8 cellular contexts compared by ENCODE assay signal in the genomic region with DNA sequence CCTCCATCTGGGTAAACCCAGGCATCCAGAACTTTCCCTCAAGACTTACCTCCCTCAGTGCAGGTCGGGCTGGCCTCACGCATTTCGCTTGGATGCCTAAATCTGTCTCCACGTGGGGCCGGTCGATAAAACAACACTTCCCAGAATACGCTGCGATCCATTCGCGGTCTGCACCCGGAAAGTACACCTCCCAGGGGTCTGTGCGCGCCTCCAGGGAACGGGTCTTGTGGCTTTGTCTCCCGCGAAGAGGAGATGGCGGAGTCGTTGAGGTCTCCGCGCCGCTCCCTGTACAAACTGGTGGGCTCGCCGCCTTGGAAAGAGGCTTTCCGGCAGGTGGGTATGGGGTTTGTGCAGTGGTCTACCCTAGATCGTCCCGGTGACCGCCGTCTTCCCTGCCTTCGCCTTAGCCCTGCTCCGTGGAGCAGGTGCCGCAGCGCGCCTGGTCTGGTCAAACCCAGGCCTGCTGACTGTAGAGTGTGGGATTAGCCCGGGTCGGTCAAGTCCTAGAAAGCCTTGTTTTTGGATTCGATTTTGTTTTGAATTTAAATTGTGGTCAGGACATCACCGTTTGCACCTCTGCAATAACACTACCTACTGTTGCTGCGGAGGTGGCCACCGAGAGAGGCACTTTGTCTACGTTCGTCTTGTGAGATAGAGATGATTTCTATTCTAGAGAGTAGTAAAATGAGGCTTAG. TPM values are rescaled to one million over a fixed set of nuclear protein-coding genes. Genes with fewer than 3 reads are reported as not detected.
DNase-seq lines count a peak whose midpoint lies in the region; ATAC-seq and TF ChIP-seq lines count a peak whose summit lies in the region.

A gene with protein sequence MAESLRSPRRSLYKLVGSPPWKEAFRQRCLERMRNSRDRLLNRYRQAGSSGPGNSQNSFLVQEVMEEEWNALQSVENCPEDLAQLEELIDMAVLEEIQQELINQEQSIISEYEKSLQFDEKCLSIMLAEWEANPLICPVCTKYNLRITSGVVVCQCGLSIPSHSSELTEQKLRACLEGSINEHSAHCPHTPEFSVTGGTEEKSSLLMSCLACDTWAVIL (plus strand): TSS at position 224 of the 695 bp plus-strand sequence. CDS start 29 bp downstream, at position 253.

- H3K27me3 ChIP-seq in SU-DHL-6 (ENCODE audit: low read length) (no peaks in the 10 kb centered on the region), adipocyte (replicated peaks; ENCODE audit: control insufficient read depth, insufficient read depth, low read length) (no peaks in the 10 kb centered on the region), uterus (no peaks in the 10 kb centered on the region)

- TF ChIP-seq CTCF in GM12865 (IDR thresholded peaks at IDR 0.05; ENCODE audit: insufficient read depth, low read depth, low read length, missing control alignments) (no peak), SU-DHL-6 (IDR thresholded peaks at IDR 0.05; ENCODE audit: insufficient read depth, low read length, poor library complexity, severe bottlenecking) (no peak), uterus (IDR thresholded peaks at IDR 0.05) (peak in 1 of 4 experiments; percentile 15)

- H3K9me2 ChIP-seq in SU-DHL-6 (replicated peaks; ENCODE audit: insufficient read depth, low read length) = no peaks in the 10 kb centered on the region

- H3K9ac ChIP-seq in SU-DHL-6 (ENCODE audit: low read length) (peak within 1 kb of the TSS; percentile 91), adipocyte (ENCODE audit: low read length) (peak within 1 kb of the TSS; percentile 92)

- H3K27ac ChIP-seq in SU-DHL-6 (ENCODE audit: low read depth, low read length) (peak within 1 kb of the TSS; percentile 90), uterus (peak within 1 kb of the TSS; percentile 92)

- peak within 1 kb of the TSS; percentile 68 for H2AFZ ChIP-seq in SU-DHL-6 (ENCODE audit: low read depth, low read length, severe bottlenecking)

- H3K4me1 ChIP-seq in adipocyte (ENCODE audit: control insufficient read depth, insufficient read depth, low read length) (peaks cover 34% of the 10 kb centered on the region), uterus (peaks cover 0 to 6% of the 10 kb centered on the region in 2 donors)

- peaks cover 7% of the 10 kb centered on the region; the same call in 1 of the 2 replicates for H4K20me1 ChIP-seq in SU-DHL-6 (ENCODE audit: low read depth, low read length)

- DNase-seq in GM12865 (ENCODE audit: low read depth) (peak; percentile 92), NCI-H1092 treated with DMSO at 0.1 percent for 48 hours (lab: John Stamatoyannopoulos, UW) (peak; percentile 93), adipocyte (ENCODE audit: low read depth) (peak; percentile 88), left ventricle myocardium superior (peak; percentile 92), pulmonary artery endothelial cell (ENCODE audit: low read depth, low spot score) (peak; percentile 56), uterus (peak; percentile 85 to 87)

- peaks cover 67% of the 10 kb centered on the region for H3K79me2 ChIP-seq in SU-DHL-6 (ENCODE audit: insufficient read depth, low read length)

- peaks cover 32% of the 10 kb centered on the region for H3K36me3 ChIP-seq in SU-DHL-6 (ENCODE audit: low read length)
- peaks cover 49% of the 10 kb centered on the region for H3K36me3 ChIP-seq in adipocyte (ENCODE audit: control insufficient read depth, insufficient read depth, low read length, severe bottlenecking)
- H3K36me3 ChIP-seq in uterus = no peaks in the 10 kb centered on the region

- peak within 1 kb of the TSS; percentile 91 for H3K4me3 ChIP-seq in GM12865 (ENCODE audit: low read depth, low read length)
- peak within 1 kb of the TSS; percentile 89 for H3K4me3 ChIP-seq in SU-DHL-6 (ENCODE audit: insufficient read depth, low read length, poor library complexity, severe bottlenecking)
- H3K4me3 ChIP-seq in adipocyte (ENCODE audit: low read length) = peak within 1 kb of the TSS; percentile 95
- H3K4me3 ChIP-seq in uterus = peak within 1 kb of the TSS; percentile 74 to 87

- intact Hi-C loops in left ventricle myocardium superior (cut with micrococcal nuclease) = no loop called here
- intact Hi-C loops in uterus (cut with DNase I; ENCODE audit: low total_unique reads) = no loop called here

- H3K4me2 ChIP-seq in SU-DHL-6 (ENCODE audit: low read depth, low read length, poor library complexity, severe bottlenecking) = peak within 1 kb of the TSS; percentile 96

- H3K9me3 ChIP-seq in SU-DHL-6 (ENCODE audit: insufficient read depth, low read length) = no peaks in the 10 kb centered on the region
- no peaks in the 10 kb centered on the region for H3K9me3 ChIP-seq in adipocyte (ENCODE audit: control insufficient read depth, low read length)
- no peaks in the 10 kb centered on the region for H3K9me3 ChIP-seq in uterus

- TF ChIP-seq POLR2A in uterus (IDR thresholded peaks at IDR 0.05) = peak; percentile 49 to 57

- ATAC-seq in HG02571 (IDR thresholded peaks at IDR 0.05; ENCODE audit: unreplicated experiment) (peak; percentile 65), left ventricle myocardium superior (peak; percentile 91)

- peaks cover 10% of the 10 kb centered on the region for H3F3A ChIP-seq in SU-DHL-6 (ENCODE audit: insufficient read depth)

RNA-seq across cellular contexts. Expression of the gene that starts here (rescaled TPM):
- total RNA-seq in left ventricle myocardium superior (26.5 TPM), pulmonary artery endothelial cell (38.2 and 48.4 TPM in 2 replicates), uterus (10 to 100 TPM; 38.7 to 78.8 (median 46.9) TPM)

Comparison
In these comparisons a context has a peak if more than half of its experiments do, and no peak if none do; other contexts are left out.
1. Peak in every context shown above with its lines: DNase-seq, ATAC-seq, H3K4me3 ChIP-seq and H3K27ac ChIP-seq.